7 cellular contexts compared by ENCODE assay signal in genomic region chr2:238286551-238286950, GRCh38. TPM values are rescaled to one million over a fixed set of nuclear protein-coding genes. Genes with fewer than 3 reads are reported as not detected.
DNase-seq lines count a peak whose midpoint lies in the region; ATAC-seq lines count a peak whose summit lies in the region.

No MANE protein-coding gene starts in this region.

- H3K9me3 ChIP-seq in duodenal mucosa (ENCODE audit: control insufficient read depth in 1 of 2, low read length in 2 of 2) (no peaks in the 10 kb centered on the region), muscle layer of colon (ENCODE audit: low read length) (no peaks in the 10 kb centered on the region)

- peak overlapping the region; percentile 86 to 97 for H3K9ac ChIP-seq in duodenal mucosa (ENCODE audit: low read depth in 1 of 2, low read length in 2 of 2)
- H3K9ac ChIP-seq in muscle layer of colon (ENCODE audit: low read length) = peak overlapping the region; percentile 99

- ATAC-seq in GM21515 (IDR thresholded peaks at IDR 0.05; ENCODE audit: unreplicated experiment) (no peak), GM18517 (IDR thresholded peaks at IDR 0.05; ENCODE audit: unreplicated experiment) (no peak)

- H3K4me3 ChIP-seq in duodenal mucosa (ENCODE audit: low read depth in 1 of 2, low read length in 2 of 2) = peak overlapping the region; percentile 85 to 87
- peak overlapping the region in 1 of 2 donors; percentile 89 for H3K4me3 ChIP-seq in muscle layer of colon (ENCODE audit: low read depth in 1 of 2, low read length in 2 of 2)

- H3K27ac ChIP-seq in duodenal mucosa (ENCODE audit: low read depth, low read length) = peak overlapping the region; percentile 73
- peak overlapping the region; percentile 85 for H3K27ac ChIP-seq in muscle layer of colon (ENCODE audit: low read depth, low read length)

- peaks cover 70 to 77% of the 10 kb centered on the region in 2 donors for H3K4me1 ChIP-seq in duodenal mucosa (ENCODE audit: control insufficient read depth in 1 of 2, insufficient read depth in 2 of 2, low read length in 2 of 2)
- peaks cover 58% of the 10 kb centered on the region for H3K4me1 ChIP-seq in muscle layer of colon (ENCODE audit: insufficient read depth, low read length)

- H3K27me3 ChIP-seq in duodenal mucosa (ENCODE audit: control insufficient read depth in 1 of 2, insufficient read depth in 2 of 2, low read length in 2 of 2) = no peaks in the 10 kb centered on the region
- no peaks in the 10 kb centered on the region for H3K27me3 ChIP-seq in muscle layer of colon (ENCODE audit: control insufficient read depth in 1 of 2, insufficient read depth in 2 of 2, low read length in 2 of 2)

- DNase-seq in ELR (ENCODE audit: low read depth) = peak; percentile 62
- DNase-seq in NCI-H69 (lab: John Stamatoyannopoulos, UW) = peak; percentile 75
- DNase-seq in cerebellum (ENCODE audit: low spot score) = no peak

- H3K36me3 ChIP-seq in duodenal mucosa (ENCODE audit: control insufficient read depth in 1 of 2, insufficient read depth in 2 of 2, low read length in 2 of 2) (peaks cover 0 to 4% of the 10 kb centered on the region in 2 donors), muscle layer of colon (ENCODE audit: insufficient read depth, low read length) (no peaks in the 10 kb centered on the region)

RNA-seq across cellular contexts. Expression of gene PER2, which starts 1.9 kb away (rescaled TPM):
- 7.5 TPM for total RNA-seq in cerebellum

RNA-seq across cellular contexts. Expression of gene TRAF3IP1, which starts 33.8 kb away (rescaled TPM):
- total RNA-seq in cerebellum = 12.2 TPM

RNA-seq across cellular contexts. Expression of gene HES6, which starts 46.7 kb away (rescaled TPM):
- total RNA-seq in cerebellum = 45.3 TPM
